In the genomic region with DNA sequence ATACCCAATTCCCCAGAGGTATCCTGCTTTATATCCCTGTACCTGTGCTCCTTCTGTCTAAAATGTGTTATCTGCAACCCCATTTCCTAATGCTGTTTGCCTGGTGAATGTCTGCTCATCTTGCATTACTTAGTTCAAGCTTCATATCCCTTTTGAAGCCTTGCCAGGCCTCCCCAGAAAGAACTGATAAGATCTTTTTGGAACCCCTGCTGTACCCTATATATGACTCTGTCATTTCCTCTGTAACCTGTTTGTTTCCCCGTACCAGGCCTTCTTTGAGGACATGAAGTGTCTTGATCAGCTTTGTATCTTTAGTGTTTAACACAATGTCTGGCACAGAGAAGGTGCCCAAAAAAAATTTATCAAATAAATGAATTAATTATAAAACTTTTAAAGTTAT, we compare ENCODE assay signal across 24 cellular contexts.
DNase-seq lines count a peak whose midpoint lies in the region; ATAC-seq and TF ChIP-seq lines count a peak whose summit lies in the region.
"Had no signal": no experiment of that assay in that cellular context is flagged by ENCODE, and none has a peak within 500 bp of the region (broad histone marks: within the 10 kb centered on the region; RNA-seq: fewer than 3 reads in every experiment).

No MANE protein-coding gene starts in this region.

- intact Hi-C loops in activated CD8-positive, alpha-beta T cell treated with anti-CD3 and anti-CD28 coated beads for 36 hours (cut with micrococcal nuclease) = no loop called here

- ATAC-seq in activated CD8-positive, alpha-beta memory T cell treated with anti-CD3 and anti-CD28 coated beads, Interleukin-2, amount 10 ng/mL, durations not matched to agents 7 days and 5 days = peak; percentile 66
- peak; percentile 67 for ATAC-seq in activated CD8-positive, alpha-beta T cell treated with anti-CD3 and anti-CD28 coated beads for 36 hours
- peak; percentile 68 for ATAC-seq in stimulated activated naive CD8-positive, alpha-beta T cell treated with anti-CD3 and anti-CD28 coated beads, Interleukin-15, amount 100 ng/mL, for 72 hours
- ATAC-seq: heart left ventricle, left lung, Panc1, upper lobe of right lung, WTC11 had no signal

- in situ Hi-C loops in KBM-7 (cut with MboI; ENCODE audit: low pct_unique_long_range_greater_than_20kb, low sequenced_read_pairs) = no loop called here

- peaks cover 12% of the 10 kb centered on the region for H3K4me1 Mint-ChIP-seq in activated CD8-positive, alpha-beta memory T cell treated with anti-CD3 and anti-CD28 coated beads, Interleukin-2, amount 10 ng/mL, durations not matched to agents 7 days and 5 days
- peaks cover 6% of the 10 kb centered on the region for H3K4me1 Mint-ChIP-seq in activated CD8-positive, alpha-beta T cell treated with anti-CD3 and anti-CD28 coated beads for 36 hours (ENCODE audit: low read depth)
- H3K4me1 Mint-ChIP-seq in stimulated activated naive CD8-positive, alpha-beta T cell treated with anti-CD3 and anti-CD28 coated beads, Interleukin-15, amount 100 ng/mL, for 72 hours = no peaks in the 10 kb centered on the region
- H3K4me1 Mint-ChIP-seq: memory B cell, WTC11 had no signal

- H3K27ac Mint-ChIP-seq in activated CD8-positive, alpha-beta memory T cell treated with anti-CD3 and anti-CD28 coated beads, Interleukin-2, amount 10 ng/mL, durations not matched to agents 7 days and 5 days = no peak overlapping the region
- H3K27ac Mint-ChIP-seq in activated CD8-positive, alpha-beta T cell treated with anti-CD3 and anti-CD28 coated beads for 36 hours = no peak overlapping the region
- no peak overlapping the region for H3K27ac Mint-ChIP-seq in stimulated activated naive CD8-positive, alpha-beta T cell treated with anti-CD3 and anti-CD28 coated beads, Interleukin-15, amount 100 ng/mL, for 72 hours
- H3K27ac Mint-ChIP-seq: memory B cell, WTC11 had no signal

- no peak overlapping the region for H3K4me3 Mint-ChIP-seq in activated CD8-positive, alpha-beta memory T cell treated with anti-CD3 and anti-CD28 coated beads, Interleukin-2, amount 10 ng/mL, durations not matched to agents 7 days and 5 days
- no peak overlapping the region for H3K4me3 Mint-ChIP-seq in activated CD8-positive, alpha-beta T cell treated with anti-CD3 and anti-CD28 coated beads for 36 hours
- no peak overlapping the region for H3K4me3 Mint-ChIP-seq in stimulated activated naive CD8-positive, alpha-beta T cell treated with anti-CD3 and anti-CD28 coated beads, Interleukin-15, amount 100 ng/mL, for 72 hours
- H3K4me3 Mint-ChIP-seq: memory B cell, WTC11 had no signal

- CTCF ChIA-PET in activated CD8-positive, alpha-beta memory T cell treated with anti-CD3 and anti-CD28 coated beads, Interleukin-2, amount 10 ng/mL, durations not matched to agents 7 days and 5 days (lab: Charles Lee) = interaction anchor here (0.8 to 2.1 kb wide), 2 partner anchors 9 to 11 kb away, joined by 3 to 12 read pairs; no protein-coding TSS in a partner anchor
- CTCF ChIA-PET in activated CD8-positive, alpha-beta T cell treated with anti-CD3 and anti-CD28 coated beads for 36 hours (lab: Charles Lee) = interaction anchor here (0.9 to 2.7 kb wide), 3 partner anchors 10 to 61 kb away, joined by 3 to 13 read pairs (median 3); no protein-coding TSS in a partner anchor

- H3K36me3 Mint-ChIP-seq in activated CD8-positive, alpha-beta memory T cell treated with anti-CD3 and anti-CD28 coated beads, Interleukin-2, amount 10 ng/mL, durations not matched to agents 7 days and 5 days = peaks cover 15% of the 10 kb centered on the region
- H3K36me3 Mint-ChIP-seq in activated CD8-positive, alpha-beta T cell treated with anti-CD3 and anti-CD28 coated beads for 36 hours (ENCODE audit: low read depth) = no peaks in the 10 kb centered on the region
- H3K36me3 Mint-ChIP-seq: memory B cell, WTC11 had no signal

- POLR2A ChIA-PET in activated CD8-positive, alpha-beta T cell treated with anti-CD3 and anti-CD28 coated beads for 36 hours (lab: Charles Lee) = interaction anchor here (0.6 to 2.5 kb wide), 3 partner anchors 10 to 117 kb away, joined by 3 to 15 read pairs (median 4); no protein-coding TSS in a partner anchor

- TF ChIP-seq CTCF in activated CD8-positive, alpha-beta T cell treated with anti-CD3 and anti-CD28 coated beads for 36 hours (IDR thresholded peaks at IDR 0.05) = no peak

- no peak for DNase-seq in activated CD8-positive, alpha-beta memory T cell treated with anti-CD3 and anti-CD28 coated beads, Interleukin-2, amount 10 ng/mL, durations not matched to agents 7 days and 5 days
- no peak for DNase-seq in activated CD8-positive, alpha-beta memory T cell treated with anti-CD3 and anti-CD28 coated beads, Interleukin-2, amount 50 U/mL, for 4 hours
- DNase-seq in KBM-7 (peak; percentile 41), DMS79 treated with DMSO at 0.1 percent for 48 hours (lab: John Stamatoyannopoulos, UW) (no peak), HuH-7 (ENCODE audit: low spot score) (no peak)
- DNase-seq in activated CD8-positive, alpha-beta T cell treated with anti-CD3 and anti-CD28 coated beads for 36 hours = no peak
- no peak for DNase-seq in stimulated activated naive CD8-positive, alpha-beta T cell treated with anti-CD3 and anti-CD28 coated beads, Interleukin-15, amount 100 ng/mL, for 72 hours
- no peak for DNase-seq in effector CD8-positive, alpha-beta T cell (lab: John Stamatoyannopoulos, UW)
- DNase-seq: activated CD8-positive, alpha-beta memory T cell treated with anti-CD3 and anti-CD28 coated beads, Interleukin-2, amount 50 U/mL, for 48 hours; caudate nucleus; foreskin melanocyte; heart left ventricle; islet precursor cell; left lung; NCI-H1417 treated with DMSO at 0.1 percent for 48 hours; NCI-H2029 treated with DMSO at 0.1 percent for 48 hours; NCI-H2227 treated with DMSO at 0.1 percent for 48 hours; NCI-H526 treated with DMSO at 0.1 percent for 48 hours; SHP77 treated with DMSO at 0.1 percent for 48 hours; stimulated activated CD4-positive, alpha-beta T cell treated with anti-CD3 and anti-CD28 coated beads, Interleukin-4, amount 100 ng/mL, for 24 hours; upper lobe of right lung had no signal

- no peaks in the 10 kb centered on the region for H3K9me3 Mint-ChIP-seq in activated CD8-positive, alpha-beta memory T cell treated with anti-CD3 and anti-CD28 coated beads, Interleukin-2, amount 10 ng/mL, durations not matched to agents 7 days and 5 days (ENCODE audit: low read depth)
- H3K9me3 Mint-ChIP-seq in activated CD8-positive, alpha-beta T cell treated with anti-CD3 and anti-CD28 coated beads for 36 hours = no peaks in the 10 kb centered on the region
- peaks cover 0 to 12% of the 10 kb centered on the region in 2 donors for H3K9me3 Mint-ChIP-seq in stimulated activated naive CD8-positive, alpha-beta T cell treated with anti-CD3 and anti-CD28 coated beads, Interleukin-15, amount 100 ng/mL, for 72 hours
- H3K9me3 Mint-ChIP-seq: memory B cell, WTC11 had no signal

- H3K27me3 Mint-ChIP-seq in activated CD8-positive, alpha-beta memory T cell treated with anti-CD3 and anti-CD28 coated beads, Interleukin-2, amount 10 ng/mL, durations not matched to agents 7 days and 5 days = peaks cover 5% of the 10 kb centered on the region
- H3K27me3 Mint-ChIP-seq in activated CD8-positive, alpha-beta T cell treated with anti-CD3 and anti-CD28 coated beads for 36 hours = no peaks in the 10 kb centered on the region
- no peaks in the 10 kb centered on the region for H3K27me3 Mint-ChIP-seq in stimulated activated naive CD8-positive, alpha-beta T cell treated with anti-CD3 and anti-CD28 coated beads, Interleukin-15, amount 100 ng/mL, for 72 hours
